ENCODE assay signal across 2 cellular contexts in the genomic region with DNA sequence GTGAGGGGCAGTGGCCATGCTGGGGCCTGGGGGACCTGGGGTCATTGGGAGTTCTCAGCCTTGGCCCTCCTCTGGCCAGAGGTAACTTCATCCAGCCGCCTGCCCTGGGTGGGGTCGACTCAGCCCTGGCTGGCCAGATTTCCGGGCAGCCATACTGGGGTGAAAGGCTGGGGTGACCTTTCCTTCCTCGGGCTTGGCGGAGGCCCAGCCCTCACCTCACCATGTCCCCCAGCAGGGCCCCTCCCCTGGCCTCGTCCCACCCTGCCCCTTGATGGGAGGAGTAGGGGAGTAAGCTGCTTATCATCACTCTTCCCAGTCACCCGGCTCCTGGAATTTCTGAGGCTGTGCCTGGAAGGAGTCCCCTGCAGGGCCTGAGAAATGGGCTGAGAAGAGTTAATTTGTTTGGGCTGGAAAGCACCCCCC.
TF ChIP-seq lines count a peak whose summit lies in the region.

No MANE protein-coding gene starts in this region.

TF ChIP-seq in liver, 16 proteins besides CTCF, POLR2A, EP300 and RAD21:
- no peak for TF ChIP-seq GABPA (IDR thresholded peaks at IDR 0.05 in 1 of 2, conservative IDR thresholded peaks at IDR 0.05 in 1 of 2)
- TF ChIP-seq HNF4A (conservative IDR thresholded peaks at IDR 0.05), result no peak
- TF ChIP-seq JUND (IDR thresholded peaks at IDR 0.05), result no peak
- TF ChIP-seq, protein P1, sequence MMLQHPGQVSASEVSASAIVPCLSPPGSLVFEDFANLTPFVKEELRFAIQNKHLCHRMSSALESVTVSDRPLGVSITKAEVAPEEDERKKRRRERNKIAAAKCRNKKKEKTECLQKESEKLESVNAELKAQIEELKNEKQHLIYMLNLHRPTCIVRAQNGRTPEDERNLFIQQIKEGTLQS (IDR thresholded peaks at IDR 0.05), result no peak
- no peak for TF ChIP-seq EGR1 (IDR thresholded peaks at IDR 0.05; ENCODE audit: low read depth in 2 of 2)
- TF ChIP-seq NR2F2 (IDR thresholded peaks at IDR 0.05), result peak; percentile 63
TF ChIP-seq in liver: peak in this region for 1.

TF ChIP-seq in HepG2, 621 proteins besides CTCF, POLR2A, EP300 and RAD21:
- TF ChIP-seq NBN (conservative IDR thresholded peaks at IDR 0.05) (no peak), RELA (CRISPR knock-in tag; IDR thresholded peaks at IDR 0.05) (no peak), SATB2 (CRISPR knock-in tag; IDR thresholded peaks at IDR 0.05) (no peak)
- TF ChIP-seq, protein P2, sequence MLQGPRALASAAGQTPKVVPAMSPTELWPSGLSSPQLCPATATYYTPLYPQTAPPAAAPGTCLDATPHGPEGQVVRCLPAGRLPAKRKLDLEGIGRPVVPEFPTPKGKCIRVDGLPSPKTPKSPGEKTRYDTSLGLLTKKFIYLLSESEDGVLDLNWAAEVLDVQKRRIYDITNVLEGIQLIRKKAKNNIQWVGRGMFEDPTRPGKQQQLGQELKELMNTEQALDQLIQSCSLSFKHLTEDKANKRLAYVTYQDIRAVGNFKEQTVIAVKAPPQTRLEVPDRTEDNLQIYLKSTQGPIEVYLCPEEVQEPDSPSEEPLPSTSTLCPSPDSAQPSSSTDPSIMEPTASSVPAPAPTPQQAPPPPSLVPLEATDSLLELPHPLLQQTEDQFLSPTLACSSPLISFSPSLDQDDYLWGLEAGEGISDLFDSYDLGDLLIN (CRISPR knock-in tag; IDR thresholded peaks at IDR 0.05; ENCODE audit: borderline replicate concordance), result no peak
- TF ChIP-seq, protein P3, sequence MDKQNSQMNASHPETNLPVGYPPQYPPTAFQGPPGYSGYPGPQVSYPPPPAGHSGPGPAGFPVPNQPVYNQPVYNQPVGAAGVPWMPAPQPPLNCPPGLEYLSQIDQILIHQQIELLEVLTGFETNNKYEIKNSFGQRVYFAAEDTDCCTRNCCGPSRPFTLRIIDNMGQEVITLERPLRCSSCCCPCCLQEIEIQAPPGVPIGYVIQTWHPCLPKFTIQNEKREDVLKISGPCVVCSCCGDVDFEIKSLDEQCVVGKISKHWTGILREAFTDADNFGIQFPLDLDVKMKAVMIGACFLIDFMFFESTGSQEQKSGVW (CRISPR knock-in tag; IDR thresholded peaks at IDR 0.05; ENCODE audit: borderline replicate concordance), result no peak
